ENCODE assay signal across 1 cellular context in genomic region chr19:55545443-55545842, GRCh38.
TF ChIP-seq lines count a peak whose summit lies in the region.

A gene with protein sequence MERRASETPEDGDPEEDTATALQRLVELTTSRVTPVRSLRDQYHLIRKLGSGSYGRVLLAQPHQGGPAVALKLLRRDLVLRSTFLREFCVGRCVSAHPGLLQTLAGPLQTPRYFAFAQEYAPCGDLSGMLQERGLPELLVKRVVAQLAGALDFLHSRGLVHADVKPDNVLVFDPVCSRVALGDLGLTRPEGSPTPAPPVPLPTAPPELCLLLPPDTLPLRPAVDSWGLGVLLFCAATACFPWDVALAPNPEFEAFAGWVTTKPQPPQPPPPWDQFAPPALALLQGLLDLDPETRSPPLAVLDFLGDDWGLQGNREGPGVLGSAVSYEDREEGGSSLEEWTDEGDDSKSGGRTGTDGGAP (minus strand): TSS chr19:55545543. CDS start chr19:55545543, 0 bp downstream.

TF ChIP-seq in WTC11, 78 proteins besides CTCF, POLR2A, EP300 and RAD21:
- TF ChIP-seq HMGA2 (CRISPR knock-in tag; IDR thresholded peaks at IDR 0.05) (no peak), GTF2I (CRISPR knock-in tag; conservative IDR thresholded peaks at IDR 0.05) (no peak), HMGXB4 (CRISPR knock-in tag; IDR thresholded peaks at IDR 0.05) (no peak), EMX1 (CRISPR knock-in tag; IDR thresholded peaks at IDR 0.05) (no peak), ZNF423 (CRISPR knock-in tag; IDR thresholded peaks at IDR 0.05) (no peak), MXD4 (CRISPR knock-in tag; IDR thresholded peaks at IDR 0.05; ENCODE audit: borderline replicate concordance) (no peak), ZNF121 (CRISPR knock-in tag; IDR thresholded peaks at IDR 0.05) (no peak), JAZF1 (CRISPR knock-in tag; IDR thresholded peaks at IDR 0.05) (no peak), CBFB (CRISPR knock-in tag; IDR thresholded peaks at IDR 0.05; ENCODE audit: low read depth) (no peak), FOXJ3 (CRISPR knock-in tag; IDR thresholded peaks at IDR 0.05; ENCODE audit: borderline replicate concordance) (no peak), ZNF512 (CRISPR knock-in tag; IDR thresholded peaks at IDR 0.05; ENCODE audit: borderline replicate concordance) (no peak), ESRRA (CRISPR knock-in tag; IDR thresholded peaks at IDR 0.05; ENCODE audit: borderline replicate concordance) (no peak), ZNF138 (CRISPR knock-in tag; conservative IDR thresholded peaks at IDR 0.05) (no peak), ATF1 (CRISPR knock-in tag; IDR thresholded peaks at IDR 0.05) (no peak)
- TF ChIP-seq, protein P1, sequence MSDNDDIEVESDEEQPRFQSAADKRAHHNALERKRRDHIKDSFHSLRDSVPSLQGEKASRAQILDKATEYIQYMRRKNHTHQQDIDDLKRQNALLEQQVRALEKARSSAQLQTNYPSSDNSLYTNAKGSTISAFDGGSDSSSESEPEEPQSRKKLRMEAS (CRISPR knock-in tag; IDR thresholded peaks at IDR 0.05) = no peak
- TF ChIP-seq, protein P2, sequence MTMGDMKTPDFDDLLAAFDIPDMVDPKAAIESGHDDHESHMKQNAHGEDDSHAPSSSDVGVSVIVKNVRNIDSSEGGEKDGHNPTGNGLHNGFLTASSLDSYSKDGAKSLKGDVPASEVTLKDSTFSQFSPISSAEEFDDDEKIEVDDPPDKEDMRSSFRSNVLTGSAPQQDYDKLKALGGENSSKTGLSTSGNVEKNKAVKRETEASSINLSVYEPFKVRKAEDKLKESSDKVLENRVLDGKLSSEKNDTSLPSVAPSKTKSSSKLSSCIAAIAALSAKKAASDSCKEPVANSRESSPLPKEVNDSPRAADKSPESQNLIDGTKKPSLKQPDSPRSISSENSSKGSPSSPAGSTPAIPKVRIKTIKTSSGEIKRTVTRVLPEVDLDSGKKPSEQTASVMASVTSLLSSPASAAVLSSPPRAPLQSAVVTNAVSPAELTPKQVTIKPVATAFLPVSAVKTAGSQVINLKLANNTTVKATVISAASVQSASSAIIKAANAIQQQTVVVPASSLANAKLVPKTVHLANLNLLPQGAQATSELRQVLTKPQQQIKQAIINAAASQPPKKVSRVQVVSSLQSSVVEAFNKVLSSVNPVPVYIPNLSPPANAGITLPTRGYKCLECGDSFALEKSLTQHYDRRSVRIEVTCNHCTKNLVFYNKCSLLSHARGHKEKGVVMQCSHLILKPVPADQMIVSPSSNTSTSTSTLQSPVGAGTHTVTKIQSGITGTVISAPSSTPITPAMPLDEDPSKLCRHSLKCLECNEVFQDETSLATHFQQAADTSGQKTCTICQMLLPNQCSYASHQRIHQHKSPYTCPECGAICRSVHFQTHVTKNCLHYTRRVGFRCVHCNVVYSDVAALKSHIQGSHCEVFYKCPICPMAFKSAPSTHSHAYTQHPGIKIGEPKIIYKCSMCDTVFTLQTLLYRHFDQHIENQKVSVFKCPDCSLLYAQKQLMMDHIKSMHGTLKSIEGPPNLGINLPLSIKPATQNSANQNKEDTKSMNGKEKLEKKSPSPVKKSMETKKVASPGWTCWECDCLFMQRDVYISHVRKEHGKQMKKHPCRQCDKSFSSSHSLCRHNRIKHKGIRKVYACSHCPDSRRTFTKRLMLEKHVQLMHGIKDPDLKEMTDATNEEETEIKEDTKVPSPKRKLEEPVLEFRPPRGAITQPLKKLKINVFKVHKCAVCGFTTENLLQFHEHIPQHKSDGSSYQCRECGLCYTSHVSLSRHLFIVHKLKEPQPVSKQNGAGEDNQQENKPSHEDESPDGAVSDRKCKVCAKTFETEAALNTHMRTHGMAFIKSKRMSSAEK (CRISPR knock-in tag; IDR thresholded peaks at IDR 0.05; ENCODE audit: borderline replicate concordance) = no peak
- TF ChIP-seq, protein P3, sequence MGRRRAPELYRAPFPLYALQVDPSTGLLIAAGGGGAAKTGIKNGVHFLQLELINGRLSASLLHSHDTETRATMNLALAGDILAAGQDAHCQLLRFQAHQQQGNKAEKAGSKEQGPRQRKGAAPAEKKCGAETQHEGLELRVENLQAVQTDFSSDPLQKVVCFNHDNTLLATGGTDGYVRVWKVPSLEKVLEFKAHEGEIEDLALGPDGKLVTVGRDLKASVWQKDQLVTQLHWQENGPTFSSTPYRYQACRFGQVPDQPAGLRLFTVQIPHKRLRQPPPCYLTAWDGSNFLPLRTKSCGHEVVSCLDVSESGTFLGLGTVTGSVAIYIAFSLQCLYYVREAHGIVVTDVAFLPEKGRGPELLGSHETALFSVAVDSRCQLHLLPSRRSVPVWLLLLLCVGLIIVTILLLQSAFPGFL (CRISPR knock-in tag; IDR thresholded peaks at IDR 0.05; ENCODE audit: borderline replicate concordance) = no peak
- TF ChIP-seq, protein P4, sequence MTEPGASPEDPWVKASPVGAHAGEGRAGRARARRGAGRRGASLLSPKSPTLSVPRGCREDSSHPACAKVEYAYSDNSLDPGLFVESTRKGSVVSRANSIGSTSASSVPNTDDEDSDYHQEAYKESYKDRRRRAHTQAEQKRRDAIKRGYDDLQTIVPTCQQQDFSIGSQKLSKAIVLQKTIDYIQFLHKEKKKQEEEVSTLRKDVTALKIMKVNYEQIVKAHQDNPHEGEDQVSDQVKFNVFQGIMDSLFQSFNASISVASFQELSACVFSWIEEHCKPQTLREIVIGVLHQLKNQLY (CRISPR knock-in tag; IDR thresholded peaks at IDR 0.05) = no peak
TF ChIP-seq in WTC11: peak in this region for 0.
